In the genomic region with DNA sequence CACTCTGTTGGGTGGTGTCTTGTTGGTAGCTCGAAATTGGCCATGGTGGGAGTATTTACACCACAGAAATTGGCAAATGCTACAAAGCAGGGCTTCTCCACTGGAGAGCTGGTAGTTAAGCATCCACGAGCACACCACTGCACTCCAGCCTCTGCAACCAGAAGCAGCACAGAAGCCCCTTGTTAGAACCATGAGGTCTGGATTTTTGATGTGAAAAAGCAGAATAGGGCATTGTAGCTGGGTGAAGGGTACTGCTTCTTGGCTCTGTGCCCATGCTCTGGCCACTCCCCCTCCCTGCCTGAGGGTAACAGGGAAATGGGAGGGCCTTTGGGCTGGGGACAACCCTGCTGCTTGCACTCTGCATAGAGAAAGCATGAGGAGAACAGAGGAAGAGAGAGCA, we compare ENCODE assay signal across 14 cellular contexts.
DNase-seq lines count a peak whose midpoint lies in the region; ATAC-seq lines count a peak whose summit lies in the region.
"Had no signal": no experiment of that assay in that cellular context is flagged by ENCODE, and none has a peak within 500 bp of the region (broad histone marks: within the 10 kb centered on the region; RNA-seq: fewer than 3 reads in every experiment).

No MANE protein-coding gene starts in this region.

- no peaks in the 10 kb centered on the region for H3K27me3 ChIP-seq in Karpas-422 (ENCODE audit: low read length)
- H3K27me3 ChIP-seq: esophagus muscularis mucosa had no signal

- H3K9me2 ChIP-seq in Karpas-422 (replicated peaks; ENCODE audit: insufficient read depth, low read length), result no peaks in the 10 kb centered on the region

- peaks cover 1% of the 10 kb centered on the region for H3K9me3 Mint-ChIP-seq in activated CD4-positive, alpha-beta T cell treated with anti-CD3 and anti-CD28 coated beads for 36 hours (ENCODE audit: low read depth)

- CTCF ChIA-PET in activated CD4-positive, alpha-beta T cell treated with anti-CD3 and anti-CD28 coated beads for 36 hours (lab: Charles Lee), result interaction anchor here (0.7 kb wide), 1 partner anchor 342 kb away, joined by 3 read pairs; no protein-coding TSS in a partner anchor

- no peaks in the 10 kb centered on the region for H3K36me3 Mint-ChIP-seq in activated CD4-positive, alpha-beta T cell treated with anti-CD3 and anti-CD28 coated beads for 36 hours (ENCODE audit: low read depth)

- H3K79me2 ChIP-seq in Karpas-422 (ENCODE audit: low read length), result no peaks in the 10 kb centered on the region

- POLR2A ChIA-PET in activated CD4-positive, alpha-beta T cell treated with anti-CD3 and anti-CD28 coated beads for 36 hours (lab: Charles Lee), result no interaction called here

- intact Hi-C loops in activated CD4-positive, alpha-beta T cell treated with anti-CD3 and anti-CD28 coated beads for 36 hours (cut with DNase I, micrococcal nuclease), result loop anchor here in 1 of 2 experiments (5.0 kb wide), 2 partner anchors 88 to 142 kb away; partner anchors contain the start of gene SH3PXD2B
- intact Hi-C loops in posterior cingulate gyrus (cut with DNase I), result loop anchor here (10.0 kb wide), 1 partner anchor 330 kb away; no protein-coding TSS in a partner anchor

- peaks cover 11% of the 10 kb centered on the region for H3K4me1 Mint-ChIP-seq in activated CD4-positive, alpha-beta T cell treated with anti-CD3 and anti-CD28 coated beads for 36 hours

- peaks cover 2% of the 10 kb centered on the region for H3K27me3 Mint-ChIP-seq in activated CD4-positive, alpha-beta T cell treated with anti-CD3 and anti-CD28 coated beads for 36 hours

- H3K9ac ChIP-seq in Karpas-422 (ENCODE audit: low read length), result no peak overlapping the region

- no peaks in the 10 kb centered on the region for H4K20me1 ChIP-seq in Karpas-422 (ENCODE audit: insufficient read depth, low read depth, low read length)

- no peak overlapping the region for H2AFZ ChIP-seq in Karpas-422 (ENCODE audit: low read length)

- ATAC-seq in activated CD4-positive, alpha-beta T cell treated with anti-CD3 and anti-CD28 coated beads for 36 hours, result no peak
- ATAC-seq in GM19455 (IDR thresholded peaks at IDR 0.05; ENCODE audit: unreplicated experiment) (no peak), GM19324 (IDR thresholded peaks at IDR 0.05; ENCODE audit: low FRiP score, unreplicated experiment) (no peak)

- no peaks in the 10 kb centered on the region for H3K4me1 ChIP-seq in Karpas-422 (ENCODE audit: low read length)

- H3K4me3 Mint-ChIP-seq in activated CD4-positive, alpha-beta T cell treated with anti-CD3 and anti-CD28 coated beads for 36 hours, result no peak overlapping the region

- H3K27ac Mint-ChIP-seq in activated CD4-positive, alpha-beta T cell treated with anti-CD3 and anti-CD28 coated beads for 36 hours, result peak overlapping the region; percentile 22

- H3K4me3 ChIP-seq in Karpas-422 (ENCODE audit: low read length), result no peak overlapping the region
- H3K4me3 ChIP-seq: esophagus muscularis mucosa, SK-N-MC had no signal

- DNase-seq in activated CD4-positive, alpha-beta T cell treated with anti-CD3 and anti-CD28 coated beads for 36 hours, result peak; percentile 55
- DNase-seq in activated CD4-positive, alpha-beta T cell treated with anti-CD3 and anti-CD28 coated beads, Interleukin-2, amount 50 U/mL, for 1 hour, result no peak
- DNase-seq in Karpas-422 (peak; percentile 61), anterior cingulate cortex (lab: John Stamatoyannopoulos, UW) (peak in 36 of 58 donors; percentile 8 to 74 (median 32)), posterior cingulate gyrus (peak in 7 of 10 donors; percentile 28 to 90 (median 63)), HuH-7 (ENCODE audit: low spot score) (no peak)
- DNase-seq: activated gamma-delta T cell, cerebellar nuclear complex, NCI-H1092 treated with DMSO at 0.1 percent for 48 hours, NCI-H510A had no signal

- H3K36me3 ChIP-seq in Karpas-422 (ENCODE audit: insufficient read depth, low read length), result no peaks in the 10 kb centered on the region

- H3K27ac ChIP-seq in Karpas-422 (ENCODE audit: low read length), result no peak overlapping the region
- H3K27ac ChIP-seq: esophagus muscularis mucosa, SK-N-MC had no signal

- no peaks in the 10 kb centered on the region for H3K9me3 ChIP-seq in Karpas-422 (ENCODE audit: low read length)
- H3K9me3 ChIP-seq: esophagus muscularis mucosa had no signal

- H3K4me2 ChIP-seq in Karpas-422 (ENCODE audit: low read depth, low read length, poor library complexity, severe bottlenecking), result no peak overlapping the region

Comparison
In these comparisons a context has a peak if more than half of its experiments do, and no peak if none do; other contexts are left out.
1. DNase-seq: peak in activated CD4-positive, alpha-beta T cell treated with anti-CD3 and anti-CD28 coated beads for 36 hours (single experiment), Karpas-422 (single experiment), anterior cingulate cortex (36 of 58) and posterior cingulate gyrus (7 of 10); none in activated CD4-positive, alpha-beta T cell treated with anti-CD3 and anti-CD28 coated beads, Interleukin-2, amount 50 U/mL, for 1 hour (single experiment) and HuH-7 (single experiment).